In genomic region chr11:116072133-116072532, GRCh38 we compare ENCODE assay signal across 19 cellular contexts.
DNase-seq lines count a peak whose midpoint lies in the region; ATAC-seq and TF ChIP-seq lines count a peak whose summit lies in the region.
"Had no signal": no experiment of that assay in that cellular context is flagged by ENCODE, and none has a peak within 500 bp of the region (broad histone marks: within the 10 kb centered on the region; RNA-seq: fewer than 3 reads in every experiment).

No MANE protein-coding gene starts in this region.

- intact Hi-C loops in stomach (cut with DNase I; ENCODE audit: low total_unique reads), result no loop called here

- H3K27me3 ChIP-seq in H7 (ENCODE audit: control insufficient read depth, insufficient read depth, low read length) (peaks cover 4% of the 10 kb centered on the region; the same call in 1 of the 2 replicates), trophoblast cell (ENCODE audit: insufficient read depth, low read length) (no peaks in the 10 kb centered on the region), stomach (peaks cover 0 to 50% (median 3%) of the 10 kb centered on the region in 3 donors)
- H3K27me3 ChIP-seq: MG63 had no signal

- peaks cover 6% of the 10 kb centered on the region for H3K79me2 ChIP-seq in trophoblast cell (ENCODE audit: control insufficient read depth, insufficient read depth, low read length, poor library complexity)

- H3K4me1 Mint-ChIP-seq in glutamatergic neuron (ENCODE audit: low read depth, unreplicated experiment), result peaks cover 13% of the 10 kb centered on the region

- H3K36me3 ChIP-seq in H7 (replicated peaks; ENCODE audit: control insufficient read depth, insufficient read depth, low read length), result no peaks in the 10 kb centered on the region
- H3K36me3 ChIP-seq in trophoblast cell (ENCODE audit: control insufficient read depth in 1 of 2, insufficient read depth in 2 of 2, low read length in 2 of 2), result no peaks in the 10 kb centered on the region
- no peaks in the 10 kb centered on the region for H3K36me3 ChIP-seq in stomach
- H3K36me3 ChIP-seq: MG63 had no signal

- H3K27me3 Mint-ChIP-seq in glutamatergic neuron (ENCODE audit: unreplicated experiment), result peaks cover 2% of the 10 kb centered on the region

- H4K8ac ChIP-seq in trophoblast cell (ENCODE audit: low read depth, low read length), result peak overlapping the region; percentile 90

- peak overlapping the region; percentile 60 for H3K4ac ChIP-seq in trophoblast cell (ENCODE audit: low read depth, low read length)

- no peak for TF ChIP-seq EP300 in stomach (IDR thresholded peaks at IDR 0.05)

- no peak overlapping the region for H3K4me3 ChIP-seq in H7 (ENCODE audit: insufficient read depth, low read depth, low read length)
- H3K4me3 ChIP-seq in trophoblast cell (ENCODE audit: low read depth, low read length), result no peak overlapping the region
- H3K4me3 ChIP-seq in stomach, result no peak overlapping the region
- H3K4me3 ChIP-seq: GM12878, MG63, SK-N-MC had no signal

- CTCF ChIA-PET in RWPE1 (lab: Yijun Ruan, JAX), result interaction anchor here (1.2 kb wide), 1 partner anchor 88 kb away, joined by 3 read pairs; no protein-coding TSS in a partner anchor

- peak overlapping the region; percentile 38 for H4K12ac ChIP-seq in trophoblast cell (ENCODE audit: low read depth, low read length)

- TF ChIP-seq CTCF in glutamatergic neuron (IDR thresholded peaks at IDR 0.05; ENCODE audit: partially characterized antibody, unreplicated experiment) (no peak), RWPE1 (conservative IDR thresholded peaks at IDR 0.05; ENCODE audit: low read depth) (no peak), stomach (IDR thresholded peaks at IDR 0.05) (no peak)

- no peak for ATAC-seq in HG03520 (IDR thresholded peaks at IDR 0.05; ENCODE audit: unreplicated experiment)
- ATAC-seq: GM12878 had no signal

- peak overlapping the region; percentile 77 for H3K18ac ChIP-seq in trophoblast cell (ENCODE audit: low read length)

- peak overlapping the region; percentile 92 for H2AK5ac ChIP-seq in trophoblast cell (ENCODE audit: low read length)

- DNase-seq in H7 (peak; percentile 43), NCI-H69 (lab: John Stamatoyannopoulos, UW) (peak; percentile 63), glutamatergic neuron (no peak), trophoblast cell (no peak), RWPE1 (ENCODE audit: low spot score) (no peak), stomach (no peak)
- DNase-seq: AML-193, HFFc6, Kasumi-1, MG63, NCI-H1048, NCI-H1436 treated with DMSO at 0.1 percent for 48 hours, NCI-H2081, NCI-H2171 treated with DMSO at 0.1 percent for 48 hours, OCI-M1 had no signal

- H3K27ac ChIP-seq in trophoblast cell (ENCODE audit: low read depth, low read length) (peak overlapping the region; percentile 94), RWPE1 (no peak overlapping the region), stomach (no peak overlapping the region)
- H3K27ac ChIP-seq: C4-2B, SK-N-MC had no signal

- POLR2A ChIA-PET in RWPE1 (lab: Yijun Ruan, JAX; ENCODE audit: low non-redundant PET), result no interaction called here

- no peak overlapping the region for H3K4me3 Mint-ChIP-seq in glutamatergic neuron (ENCODE audit: unreplicated experiment)
- H3K4me3 Mint-ChIP-seq: HFFc6 had no signal

- WGBS in trophoblast cell (ENCODE audit: extremely low coverage, insufficient coverage, insufficient read length), result no CpG with 5 or more reads among the region's 4 CpGs
- 63 to 70% (median 64%) methylated on average over 4 of the region's 4 CpGs for WGBS in stomach, 5 donors

- TF ChIP-seq POLR2A in stomach (IDR thresholded peaks at IDR 0.05), result no peak

- peaks cover 40 to 48% of the 10 kb centered on the region in 2 experiments for H3K4me1 ChIP-seq in trophoblast cell (ENCODE audit: control insufficient read depth in 1 of 2, insufficient read depth in 2 of 2, low read length in 2 of 2)
- no peaks in the 10 kb centered on the region for H3K4me1 ChIP-seq in stomach

- H2BK5ac ChIP-seq in trophoblast cell (ENCODE audit: low read depth, low read length, poor library complexity), result peak overlapping the region; percentile 97

- no peak overlapping the region for H3K9ac ChIP-seq in trophoblast cell (ENCODE audit: low read length)

- peak overlapping the region; percentile 57 for H3K27ac Mint-ChIP-seq in glutamatergic neuron (ENCODE audit: unreplicated experiment)
- H3K27ac Mint-ChIP-seq: HFFc6 had no signal

- peak overlapping the region; percentile 57 for H2BK120ac ChIP-seq in trophoblast cell (ENCODE audit: insufficient read depth, low read length, poor library complexity)

- no peaks in the 10 kb centered on the region for H3K36me3 Mint-ChIP-seq in glutamatergic neuron (ENCODE audit: unreplicated experiment)

- H3K79me1 ChIP-seq in trophoblast cell (ENCODE audit: low read length), result peaks cover 51% of the 10 kb centered on the region

- H3K9me3 ChIP-seq in trophoblast cell (ENCODE audit: insufficient read depth, low read depth, low read length) (no peaks in the 10 kb centered on the region), stomach (no peaks in the 10 kb centered on the region)
- H3K9me3 ChIP-seq: MG63 had no signal

- no peaks in the 10 kb centered on the region for H3K9me3 Mint-ChIP-seq in glutamatergic neuron (ENCODE audit: unreplicated experiment)

- peak overlapping the region; percentile 40 for H3K14ac ChIP-seq in trophoblast cell (ENCODE audit: low read length)

- no peak overlapping the region for H3K23ac ChIP-seq in trophoblast cell (ENCODE audit: low read length)

- peak overlapping the region; percentile 1 for H2AFZ ChIP-seq in trophoblast cell (ENCODE audit: insufficient read depth, low read length, poor library complexity)

- no peak overlapping the region for H3K4me2 ChIP-seq in trophoblast cell (ENCODE audit: low read length)

- peak overlapping the region; percentile 99 for H4K91ac ChIP-seq in trophoblast cell (ENCODE audit: low read depth, low read length)

- peak overlapping the region; percentile 31 for H2BK12ac ChIP-seq in trophoblast cell (ENCODE audit: low read length)

Comparison
In these comparisons a context has a peak if more than half of its experiments do, and no peak if none do; other contexts are left out.
1. DNase-seq: peak in H7 (single experiment) and NCI-H69 (single experiment); none in glutamatergic neuron (single experiment), trophoblast cell (0 of 2), RWPE1 (single experiment) and stomach (single experiment).